In the genomic region with DNA sequence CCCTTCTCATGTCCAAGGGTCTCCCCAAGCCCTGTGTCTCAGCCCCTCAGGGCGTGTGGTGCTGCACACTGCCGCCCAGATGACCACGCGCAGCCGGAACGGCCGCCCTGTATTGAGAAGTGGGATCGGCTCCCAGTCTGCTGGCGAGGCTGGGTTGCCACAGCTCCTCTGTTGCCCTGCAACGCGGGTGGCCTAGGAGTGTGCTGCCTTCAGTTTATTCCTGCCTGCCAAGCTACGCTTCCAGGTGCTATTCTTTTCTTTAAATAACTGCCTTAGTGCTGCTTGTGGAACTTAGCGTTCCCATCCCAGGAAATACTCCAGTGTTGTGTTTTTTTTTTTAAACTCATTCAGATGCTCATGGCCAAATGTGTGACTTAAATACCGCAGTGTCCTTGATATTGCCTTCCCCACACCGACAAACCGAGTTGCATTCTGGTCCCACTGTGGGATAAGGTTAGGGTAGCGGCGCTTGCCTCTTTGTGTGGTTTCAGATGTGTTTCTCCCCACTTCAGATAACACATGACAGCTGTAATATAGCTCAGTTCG, we compare ENCODE assay signal across 8 cellular contexts. TPM values are rescaled to one million over a fixed set of nuclear protein-coding genes. Genes with fewer than 3 reads are reported as not detected.
DNase-seq lines count a peak whose midpoint lies in the region; ATAC-seq and TF ChIP-seq lines count a peak whose summit lies in the region.
"Had no signal": no experiment of that assay in that cellular context is flagged by ENCODE, and none has a peak within 500 bp of the region (broad histone marks: within the 10 kb centered on the region; RNA-seq: fewer than 3 reads in every experiment).

No MANE protein-coding gene starts in this region.

- peaks cover 9% of the 10 kb centered on the region for H3K79me1 ChIP-seq in mesendoderm (ENCODE audit: low read length)

- H3K4me3 ChIP-seq in OCI-LY7 (ENCODE audit: low read depth, low read length, poor library complexity, severe bottlenecking) (no peak overlapping the region), mesendoderm (ENCODE audit: low read length) (no peak overlapping the region), tibial artery (peak overlapping the region; percentile 26 to 30)

- H3K4me1 ChIP-seq in OCI-LY7 (ENCODE audit: insufficient read depth, low read length, poor library complexity, severe bottlenecking) (peaks cover 46% of the 10 kb centered on the region), mesendoderm (ENCODE audit: control insufficient read depth, low read depth, low read length) (peaks cover 36% of the 10 kb centered on the region), tibial artery (peaks cover 31 to 100% (median 97%) of the 10 kb centered on the region in 4 donors)

- H4K5ac ChIP-seq in mesendoderm (ENCODE audit: low read length): no peak overlapping the region

- no peaks in the 10 kb centered on the region for H3K27me3 ChIP-seq in mesendoderm (ENCODE audit: insufficient read depth, low read length, poor library complexity)
- H3K27me3 ChIP-seq in tibial artery: no peaks in the 10 kb centered on the region

- no peaks in the 10 kb centered on the region for H3K9me3 Mint-ChIP-seq in chondrocyte (ENCODE audit: low read depth)

- TF ChIP-seq CTCF in OCI-LY7 (conservative IDR thresholded peaks at IDR 0.05; ENCODE audit: low read length) (no peak), chondrocyte (IDR thresholded peaks at IDR 0.05) (no peak), tibial artery (IDR thresholded peaks at IDR 0.05) (no peak)

- no peak overlapping the region for H3K18ac ChIP-seq in mesendoderm (ENCODE audit: low read length)

- H3K9ac ChIP-seq in mesendoderm (ENCODE audit: low read length): peak overlapping the region; percentile 16

- peaks cover 6% of the 10 kb centered on the region for H3K36me3 Mint-ChIP-seq in chondrocyte (ENCODE audit: low read depth)

- H3K23ac ChIP-seq in mesendoderm (ENCODE audit: low read length): peak overlapping the region; percentile 83

- peaks cover 98% of the 10 kb centered on the region for H3K4me1 Mint-ChIP-seq in chondrocyte (ENCODE audit: low read depth)

- H3K9me3 ChIP-seq in OCI-LY7 (ENCODE audit: low read length) (no peaks in the 10 kb centered on the region), tibial artery (no peaks in the 10 kb centered on the region)

- H3K4me2 ChIP-seq in OCI-LY7 (ENCODE audit: low read length): peak overlapping the region; percentile 53
- no peak overlapping the region for H3K4me2 ChIP-seq in mesendoderm (ENCODE audit: low read length)

- no peak overlapping the region for H2AK5ac ChIP-seq in mesendoderm (ENCODE audit: low read length)

- no TSS peak for BruUV-seq in OCI-LY7 (replicated peaks; lab: Mats Ljungman, UMichigan)

- H2BK5ac ChIP-seq in mesendoderm (ENCODE audit: low read length): peak overlapping the region; percentile 12

- DNase-seq in OCI-LY7 (ENCODE audit: low spot score): no peak
- no peak for DNase-seq in chondrocyte (ENCODE audit: low spot score)
- DNase-seq in mesendoderm: no peak
- DNase-seq in tibial artery: peak; percentile 69 to 91
- DNase-seq in HuH-7 (ENCODE audit: low spot score): no peak
- DNase-seq in activated naive CD4-positive, alpha-beta T cell treated with anti-CD3 and anti-CD28 coated beads, Interleukin-2, amount 50 U/mL, for 16 hours: no peak
- DNase-seq: NCI-H146 had no signal

- CTCF ChIA-PET in OCI-LY7 (lab: Charles Lee; ENCODE audit: unreplicated experiment): no interaction called here

- peak overlapping the region; percentile 49 for H3K56ac ChIP-seq in mesendoderm (ENCODE audit: low read length)

- H3K4ac ChIP-seq in mesendoderm (ENCODE audit: low read depth, low read length): no peak overlapping the region

- peaks cover 7% of the 10 kb centered on the region; the same call in 1 of the 2 replicates for H3K36me3 ChIP-seq in OCI-LY7 (ENCODE audit: insufficient read depth, low read length)
- no peaks in the 10 kb centered on the region for H3K36me3 ChIP-seq in mesendoderm (ENCODE audit: control insufficient read depth, insufficient read depth, low read length)
- H3K36me3 ChIP-seq in tibial artery: peaks cover 0 to 6% (median 0%) of the 10 kb centered on the region in 3 donors

- no peak overlapping the region for H4K8ac ChIP-seq in mesendoderm (ENCODE audit: low read depth, low read length)

- H3K9me2 ChIP-seq in OCI-LY7 (ENCODE audit: insufficient read depth, low read length): no peaks in the 10 kb centered on the region

- POLR2A ChIA-PET in OCI-LY7 (lab: Charles Lee): interaction anchor here (0.8 to 1.1 kb wide), 2 partner anchors 22 to 241 kb away, joined by 4 read pairs; no protein-coding TSS in a partner anchor

- WGBS in mesendoderm (ENCODE audit: extremely low coverage, insufficient coverage, low lambda C conversion rate): no CpG with 5 or more reads among the region's 19 CpGs

- intact Hi-C loops in OCI-LY7 (cut with micrococcal nuclease; ENCODE audit: unreplicated experiment) (no loop called here), tibial artery (cut with DNase I; ENCODE audit: low total_unique reads) (no loop called here)

- H3K79me2 ChIP-seq in OCI-LY7 (ENCODE audit: insufficient read depth, low read depth, low read length): peaks cover 48% of the 10 kb centered on the region; the same call in 1 of the 2 replicates
- peaks cover 82% of the 10 kb centered on the region for H3K79me2 ChIP-seq in mesendoderm (ENCODE audit: control insufficient read depth, insufficient read depth, low read length)

- H3K27me3 Mint-ChIP-seq in chondrocyte (ENCODE audit: low read depth): no peaks in the 10 kb centered on the region

- H3K27ac ChIP-seq in OCI-LY7 (ENCODE audit: low read depth, low read length, poor library complexity, severe bottlenecking) (no peak overlapping the region), mesendoderm (ENCODE audit: low read depth, low read length) (no peak overlapping the region), tibial artery (peak overlapping the region; percentile 94 to 97)

- peak overlapping the region; percentile 100 for H3K27ac Mint-ChIP-seq in chondrocyte (ENCODE audit: unreplicated experiment)

- H4K20me1 ChIP-seq in OCI-LY7 (ENCODE audit: insufficient read depth, low read length): peaks cover 6% of the 10 kb centered on the region; the same call in 1 of the 2 replicates

- ATAC-seq in GM18502 (IDR thresholded peaks at IDR 0.05; ENCODE audit: poor library complexity, unreplicated experiment): no peak

- H2AFZ ChIP-seq in OCI-LY7 (ENCODE audit: low read length): no peak overlapping the region

- no peak overlapping the region for H2BK120ac ChIP-seq in mesendoderm (ENCODE audit: low read depth, low read length)

- no peak overlapping the region for H2BK15ac ChIP-seq in mesendoderm (replicated peaks; ENCODE audit: low read depth)

- peak overlapping the region; percentile 20 for H3K4me3 Mint-ChIP-seq in chondrocyte (ENCODE audit: unreplicated experiment)

RNA-seq across cellular contexts. Expression of a gene that starts 16.6 kb away (rescaled TPM):
- 86.8 and 96.9 TPM in 2 replicates for total RNA-seq in OCI-LY7 (2014; rRNA removed; shearing (Covaris generic))
- 147 and 178 TPM in 2 replicates for total RNA-seq in OCI-LY7 (2022)
- total RNA-seq in chondrocyte: 641 to 921 TPM (median 917 TPM) in 3 replicates
- 294 TPM for polyA plus RNA-seq in mesendoderm (2013, experiment 1 of 2)
- polyA plus RNA-seq in mesendoderm (2013, experiment 2 of 2): 302 TPM

RNA-seq across cellular contexts. Expression of a gene that starts 45.0 kb away (rescaled TPM):
- total RNA-seq in OCI-LY7 (2014; rRNA removed; shearing (Covaris generic)): 321 and 325 TPM in 2 replicates
- total RNA-seq in OCI-LY7 (2022): 353 and 364 TPM in 2 replicates
- 177 to 208 TPM (median 185 TPM) in 3 replicates for total RNA-seq in chondrocyte
- 422 TPM for polyA plus RNA-seq in mesendoderm (2013, experiment 1 of 2)
- 421 TPM for polyA plus RNA-seq in mesendoderm (2013, experiment 2 of 2)

RNA-seq across cellular contexts. Expression of a gene that starts 46.3 kb away (rescaled TPM):
- total RNA-seq in OCI-LY7 (2014; rRNA removed; shearing (Covaris generic)): 102 and 108 TPM in 2 replicates
- total RNA-seq in OCI-LY7 (2022) (313 and 331 TPM in 2 replicates), chondrocyte (0.23 to 1.4 TPM (median 1.4 TPM) in 3 replicates)
- polyA plus RNA-seq in mesendoderm (2013, experiment 1 of 2): 9.1 TPM
- polyA plus RNA-seq in mesendoderm (2013, experiment 2 of 2): 8.6 TPM

Comparison
In these comparisons a context has a peak if more than half of its experiments do, and no peak if none do; other contexts are left out.
1. DNase-seq: peak in tibial artery (2 of 2); none in OCI-LY7 (single experiment), chondrocyte (single experiment), mesendoderm (single experiment), HuH-7 (single experiment) and activated naive CD4-positive, alpha-beta T cell treated with anti-CD3 and anti-CD28 coated beads, Interleukin-2, amount 50 U/mL, for 16 hours (single experiment).
2. H3K27ac ChIP-seq: peak in tibial artery (2 of 2); none in OCI-LY7 (single experiment) and mesendoderm (single experiment).
3. H3K4me3 ChIP-seq: peak in tibial artery (2 of 2); none in OCI-LY7 (single experiment) and mesendoderm (single experiment).
4. RNA of a gene that starts 46.3 kb away (total RNA-seq): 102 to 331 TPM in OCI-LY7; 0.23 to 1.4 TPM in chondrocyte; every median in the first group is over 10 times any median in the second.